10 cellular contexts compared by ENCODE assay signal in the genomic region with DNA sequence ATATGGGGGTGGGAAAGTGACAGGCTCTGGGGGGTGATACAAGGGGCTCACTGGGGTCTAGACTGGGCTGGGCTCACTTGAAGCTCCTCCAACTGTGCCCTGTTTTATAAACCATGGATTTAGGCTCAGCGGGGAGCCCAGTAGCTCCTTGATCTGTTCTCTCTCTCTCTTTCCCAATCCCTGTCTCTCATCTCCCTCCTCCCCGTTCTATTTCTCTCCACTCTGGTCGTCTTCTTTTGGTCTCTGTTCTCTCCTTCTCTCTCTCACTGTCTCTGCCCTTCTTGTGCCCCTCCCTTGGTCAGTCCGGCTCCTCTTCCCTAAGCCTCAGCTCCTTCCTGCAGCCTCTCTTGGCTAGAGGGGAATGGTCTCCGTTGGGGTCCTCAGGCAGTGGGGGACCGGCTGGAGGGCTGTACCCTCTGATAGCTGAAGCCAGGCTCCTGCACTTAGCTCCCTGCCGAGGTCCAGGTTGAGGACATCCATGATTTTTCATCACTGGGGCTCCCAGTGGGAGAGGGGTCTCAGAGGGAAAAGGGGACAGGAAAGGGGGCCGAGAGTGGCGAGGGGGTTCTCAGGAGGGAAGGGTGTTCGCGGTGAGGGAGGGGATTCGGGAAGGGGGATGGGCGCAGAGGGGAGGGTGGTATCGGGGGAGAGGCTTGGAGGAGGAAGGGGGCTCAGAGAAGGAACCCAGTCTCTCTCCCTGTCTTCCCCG. TPM values are rescaled to one million over a fixed set of nuclear protein-coding genes. Genes with fewer than 3 reads are reported as not detected.
DNase-seq lines count a peak whose midpoint lies in the region.
"Had no signal": no experiment of that assay in that cellular context is flagged by ENCODE, and none has a peak within 500 bp of the region (broad histone marks: within the 10 kb centered on the region; RNA-seq: fewer than 3 reads in every experiment).

No MANE protein-coding gene starts in this region.

- H3K79me1 ChIP-seq in neuronal stem cell (ENCODE audit: low read depth, low read length): no peaks in the 10 kb centered on the region

- H3K4ac ChIP-seq in neuronal stem cell (ENCODE audit: low read length): no peak overlapping the region

- H3K4me1 ChIP-seq in BLaER1: peaks cover 14% of the 10 kb centered on the region
- peaks cover 12% of the 10 kb centered on the region for H3K4me1 ChIP-seq in HUES48 (ENCODE audit: control insufficient read depth, insufficient read depth, low read length)
- peaks cover 10% of the 10 kb centered on the region for H3K4me1 ChIP-seq in ectodermal cell (ENCODE audit: control insufficient read depth, insufficient read depth, low read length)
- H3K4me1 ChIP-seq in neuronal stem cell (ENCODE audit: control insufficient read depth in 2 of 2, insufficient read depth in 1 of 2, low read depth in 1 of 2, low read length in 2 of 2): peaks cover 5 to 10% of the 10 kb centered on the region in 2 donors

- no peak overlapping the region for H3K9ac ChIP-seq in BLaER1
- no peak overlapping the region for H3K9ac ChIP-seq in HUES48 (ENCODE audit: low read depth, low read length)
- peak overlapping the region; percentile 56 for H3K9ac ChIP-seq in neuronal stem cell (ENCODE audit: low read depth, low read length, poor library complexity)

- H3K18ac ChIP-seq in neuronal stem cell (ENCODE audit: low read length): peak overlapping the region; percentile 68

- H3K4me3 ChIP-seq in BLaER1: peak overlapping the region; percentile 48
- peak overlapping the region; percentile 50 for H3K4me3 ChIP-seq in HUES48 (ENCODE audit: low read depth, low read length)
- peak overlapping the region; percentile 19 for H3K4me3 ChIP-seq in ectodermal cell (ENCODE audit: insufficient read depth, low read depth, low read length)
- peak overlapping the region in 1 of 2 donors; percentile 24 for H3K4me3 ChIP-seq in neuronal stem cell (ENCODE audit: low read length in 2 of 2)

- no peak overlapping the region for H3K14ac ChIP-seq in neuronal stem cell (ENCODE audit: low read length)

- no peak overlapping the region for H4K91ac ChIP-seq in neuronal stem cell (ENCODE audit: low read depth, low read length, poor library complexity)

- H3K4me2 ChIP-seq in BLaER1 (peak overlapping the region; percentile 86), neuronal stem cell (ENCODE audit: insufficient read depth, low read length, poor library complexity, severe bottlenecking) (peak overlapping the region; percentile 71)

- no peak overlapping the region for H2BK120ac ChIP-seq in neuronal stem cell (ENCODE audit: low read depth, low read length)

- H3K36me3 ChIP-seq in BLaER1 (no peaks in the 10 kb centered on the region), HUES48 (ENCODE audit: control insufficient read depth, insufficient read depth, low read length) (no peaks in the 10 kb centered on the region), ectodermal cell (ENCODE audit: control insufficient read depth, insufficient read depth, low read length) (no peaks in the 10 kb centered on the region), neuronal stem cell (replicated peaks in 1 of 2; ENCODE audit: control insufficient read depth in 2 of 2, insufficient read depth in 2 of 2, low read length in 2 of 2) (no peaks in the 10 kb centered on the region)

- no peaks in the 10 kb centered on the region; the same call in 1 of the 2 replicates for H4K20me1 ChIP-seq in BLaER1

- peak overlapping the region; percentile 91 for H2AFZ ChIP-seq in neuronal stem cell (ENCODE audit: low read length)

- H3K9me3 ChIP-seq in BLaER1: no peaks in the 10 kb centered on the region
- H3K9me3 ChIP-seq in HUES48 (ENCODE audit: control insufficient read depth, insufficient read depth, low read length): no peaks in the 10 kb centered on the region
- no peaks in the 10 kb centered on the region for H3K9me3 ChIP-seq in ectodermal cell (ENCODE audit: control insufficient read depth, low read length)
- no peaks in the 10 kb centered on the region for H3K9me3 ChIP-seq in neuronal stem cell (replicated peaks in 1 of 2; ENCODE audit: control insufficient read depth in 2 of 2, insufficient read depth in 1 of 2, low read depth in 1 of 2, low read length in 2 of 2)

- 9 to 11% methylated on average over 15 of the region's 15 CpGs for WGBS in ectodermal cell, 2 experiments
- WGBS in neuronal stem cell (ENCODE audit: extremely low coverage in 2 of 2, insufficient read length in 2 of 2, insufficient replicate concordance in 1 of 2), 2 donors: no CpG with 5 or more reads among the region's 15 CpGs

- peak overlapping the region; percentile 6 for H3K23ac ChIP-seq in neuronal stem cell (ENCODE audit: low read depth, low read length, poor library complexity)

- no peak overlapping the region for H2BK12ac ChIP-seq in neuronal stem cell (ENCODE audit: low read length)

- H3K27me3 ChIP-seq in BLaER1 (peaks cover 64% of the 10 kb centered on the region), HUES48 (ENCODE audit: control insufficient read depth, insufficient read depth, low read length) (no peaks in the 10 kb centered on the region), ectodermal cell (ENCODE audit: control insufficient read depth, insufficient read depth, low read length, poor library complexity, severe bottlenecking) (peaks cover 21% of the 10 kb centered on the region), neuronal stem cell (ENCODE audit: control insufficient read depth in 3 of 3, insufficient read depth in 3 of 3, low read depth in 1 of 3, low read length in 3 of 3) (peaks cover 0 to 13% (median 0%) of the 10 kb centered on the region in 3 experiments)

- H4K8ac ChIP-seq in neuronal stem cell (ENCODE audit: low read depth, low read length): peak overlapping the region; percentile 78

- no peak overlapping the region for H2AK5ac ChIP-seq in neuronal stem cell (ENCODE audit: low read depth, low read length)

- H3K27ac ChIP-seq in BLaER1: no peak overlapping the region
- H3K27ac ChIP-seq in HUES48 (ENCODE audit: low read depth, low read length): peak overlapping the region; percentile 65
- H3K27ac ChIP-seq in ectodermal cell (ENCODE audit: insufficient read depth, low read depth, low read length, poor library complexity, severe bottlenecking): no peak overlapping the region
- H3K27ac ChIP-seq in neuronal stem cell (replicated peaks; ENCODE audit: low read length): no peak overlapping the region

- DNase-seq in neuronal stem cell (ENCODE audit: low spot score) (no peak), NCI-H146 (lab: John Stamatoyannopoulos, UW) (no peak), kidney tubule cell (ENCODE audit: low spot score) (no peak), epidermal melanocyte (ENCODE audit: insufficient read length, low spot score) (no peak)
- no peak for DNase-seq in stimulated activated naive CD4-positive, alpha-beta T cell (lab: John Stamatoyannopoulos, UW)
- DNase-seq: DMS53, NCI-H226 had no signal

- H2BK5ac ChIP-seq in neuronal stem cell (ENCODE audit: low read length): no peak overlapping the region

- no peak overlapping the region for H2BK15ac ChIP-seq in neuronal stem cell (ENCODE audit: low read length)

RNA-seq across cellular contexts. Expression of a gene that starts 8.5 kb away (rescaled TPM):
- 0.96 TPM for polyA plus RNA-seq in ectodermal cell (2013, experiment 1 of 4)
- polyA plus RNA-seq in ectodermal cell (2013, experiment 2 of 4): 0.91 TPM
- 0.96 TPM for polyA plus RNA-seq in ectodermal cell (2013, experiment 3 of 4)
- polyA plus RNA-seq in ectodermal cell (2013, experiment 4 of 4): 0.93 TPM
- polyA plus RNA-seq in neuronal stem cell (2013, experiment 1 of 2): 0.11 TPM
- 0.10 TPM for polyA plus RNA-seq in neuronal stem cell (2013, experiment 2 of 2)

RNA-seq across cellular contexts. Expression of a gene that starts 39.6 kb away (rescaled TPM):
- 62.7 TPM for polyA plus RNA-seq in ectodermal cell (2013, experiment 1 of 4)
- polyA plus RNA-seq in ectodermal cell (2013, experiment 2 of 4): 70.2 TPM
- 46.1 TPM for polyA plus RNA-seq in ectodermal cell (2013, experiment 3 of 4)
- 42.3 TPM for polyA plus RNA-seq in ectodermal cell (2013, experiment 4 of 4)
- polyA plus RNA-seq in neuronal stem cell (2013, experiment 1 of 2): 35.5 TPM
- 35.9 TPM for polyA plus RNA-seq in neuronal stem cell (2013, experiment 2 of 2)
